ENCODE assay signal across 8 cellular contexts in genomic region chr22:39317756-39318506, GRCh38. TPM values are rescaled to one million over a fixed set of nuclear protein-coding genes. Genes with fewer than 3 reads are reported as not detected.
A peak's percentile ranks its signal among the peaks of the same experiment; 100 is the strongest.
DNase-seq lines count a peak whose midpoint lies in the region; TF ChIP-seq lines count a peak whose summit lies in the region.

No MANE protein-coding gene starts in this region.

- H3K9me3 ChIP-seq in AG04450 (ENCODE audit: control insufficient read depth, insufficient read depth, low read length) = no peaks in the 10 kb centered on the region
- no peaks in the 10 kb centered on the region for H3K9me3 ChIP-seq in HUES6 (ENCODE audit: control insufficient read depth, insufficient read depth, low read depth, low read length)
- H3K9me3 ChIP-seq in mammary epithelial cell (replicated peaks; ENCODE audit: insufficient read depth, low read length) = no peaks in the 10 kb centered on the region
- no peaks in the 10 kb centered on the region for H3K9me3 ChIP-seq in mononuclear cell (ENCODE audit: low read depth, low read length)

- H3K36me3 ChIP-seq in HUES6 (ENCODE audit: control insufficient read depth, insufficient read depth, low read length) (peaks cover 62% of the 10 kb centered on the region), mammary epithelial cell (ENCODE audit: insufficient read depth, low read length) (peaks cover 46% of the 10 kb centered on the region)

- peak overlapping the region; percentile 96 for H3K4me2 ChIP-seq in mammary epithelial cell (ENCODE audit: insufficient read depth, low read depth, low read length)

- 6% methylated on average over 9 of the region's 9 CpGs for WGBS in mammary epithelial cell (ENCODE audit: low coverage, missing lambda C conversion rate)

- no TSS peak for BruUV-seq in mammary epithelial cell (replicated peaks; lab: Mats Ljungman, UMichigan)

- H3K4me1 ChIP-seq in HUES6 (ENCODE audit: control insufficient read depth, insufficient read depth, low read length) = peaks cover 17% of the 10 kb centered on the region
- peaks cover 34% of the 10 kb centered on the region for H3K4me1 ChIP-seq in mammary epithelial cell (ENCODE audit: insufficient read depth, low read length)
- H3K4me1 ChIP-seq in mononuclear cell (ENCODE audit: insufficient read depth, low read length) = peaks cover 44% of the 10 kb centered on the region

- POLR2A ChIA-PET in AG04450 (lab: Yijun Ruan, JAX) = interaction anchor here (0.5 to 4.9 kb wide), 28 partner anchors 8 to 1875 kb away, joined by 3 to 45 read pairs (median 5); partner anchors contain the start of genes ATF4, CBX7, PDGFB and SYNGR1

- H3K9ac ChIP-seq in HUES6 (ENCODE audit: low read length) = peak overlapping the region; percentile 99
- H3K9ac ChIP-seq in mammary epithelial cell (ENCODE audit: insufficient read depth, low read length) = peak overlapping the region; percentile 100

- H4K20me1 ChIP-seq in mammary epithelial cell (ENCODE audit: insufficient read depth, low read length) = peaks cover 30% of the 10 kb centered on the region

- H3K79me2 ChIP-seq in mammary epithelial cell (ENCODE audit: insufficient read depth, low read length) = peaks cover 68% of the 10 kb centered on the region

- TF ChIP-seq CTCF in AG04450 (IDR thresholded peaks at IDR 0.05; ENCODE audit: low read depth, low read length) (no peak), mammary epithelial cell (conservative IDR thresholded peaks at IDR 0.05 in 1 of 2, IDR thresholded peaks at IDR 0.05 in 1 of 2; ENCODE audit: extremely low read depth in 1 of 2, insufficient read depth in 1 of 2, low read depth in 1 of 2, low read length in 2 of 2) (no peak)

- H2AFZ ChIP-seq in mammary epithelial cell (ENCODE audit: low read depth, low read length) = no peak overlapping the region

- H3K27me3 ChIP-seq in AG04450 (ENCODE audit: control insufficient read depth, insufficient read depth, low read length) (no peaks in the 10 kb centered on the region), HUES6 (ENCODE audit: control insufficient read depth, insufficient read depth, low read length) (no peaks in the 10 kb centered on the region), mammary epithelial cell (ENCODE audit: insufficient read depth, low read length) (no peaks in the 10 kb centered on the region), mononuclear cell (ENCODE audit: insufficient read depth, low read length) (no peaks in the 10 kb centered on the region)

- dilution Hi-C loops in mammary epithelial cell (cut with HindIII; ENCODE audit: low sequenced_read_pairs) = loop anchor here (5.0 kb wide), 4 partner anchors 81 to 191 kb away; no protein-coding TSS in a partner anchor

- intact Hi-C loops in mammary epithelial cell (cut with micrococcal nuclease) = loop anchor here (2.0 to 10.0 kb wide), 2 partner anchors 211 to 563 kb away; partner anchors contain the start of gene SUN2

- H3K4me3 ChIP-seq in AG04450 (ENCODE audit: low read depth, low read length) (peak overlapping the region; percentile 87), HUES6 (ENCODE audit: low read depth, low read length) (peak overlapping the region; percentile 80), mammary epithelial cell (replicated peaks in 1 of 3; ENCODE audit: insufficient read depth in 1 of 3, low read depth in 2 of 3, low read length in 3 of 3) (peak overlapping the region; percentile 74 to 97 (median 87)), mononuclear cell (ENCODE audit: low read length) (peak overlapping the region; percentile 97)

- in situ Hi-C loops in mammary epithelial cell (cut with MboI; ENCODE audit: low sequenced_read_pairs in 2 of 2) = loop anchor here in 1 of 2 donors (25.0 kb wide), 3 partner anchors 306 to 556 kb away; partner anchors contain the start of genes APOBEC3C, APOBEC3D, CBX6 and SUN2
- in situ Hi-C loops in KBM-7 (cut with MboI; ENCODE audit: low pct_unique_long_range_greater_than_20kb, low sequenced_read_pairs) = no loop called here

- H3K27ac ChIP-seq in AG04450 (ENCODE audit: low read depth, low read length) = peak overlapping the region; percentile 98
- H3K27ac ChIP-seq in HUES6 (ENCODE audit: low read depth, low read length) = peak overlapping the region; percentile 91
- H3K27ac ChIP-seq in mammary epithelial cell (ENCODE audit: insufficient read depth, low read depth, low read length) = peak overlapping the region; percentile 92

- CTCF ChIA-PET in AG04450 (lab: Charles Lee) = interaction anchor here (0.9 to 5.6 kb wide), 9 partner anchors 8 to 212 kb away, joined by 3 to 102 read pairs (median 6); no protein-coding TSS in a partner anchor
- CTCF ChIA-PET in mammary epithelial cell (lab: Charles Lee; ENCODE audit: low non-redundant PET) = interaction anchor here (0.7 to 1.0 kb wide), 2 partner anchors 147 to 211 kb away, joined by 3 to 5 read pairs; no protein-coding TSS in a partner anchor

- no peak for DNase-seq in AG04450 (ENCODE audit: low read depth, low spot score)
- DNase-seq in mammary epithelial cell = no peak
- no peak for DNase-seq in ecto neural progenitor cell (ENCODE audit: low spot score)
- DNase-seq in KBM-7 = no peak
- no peak for DNase-seq in activated effector memory CD4-positive, alpha-beta T cell treated with Interleukin-2 at 50 U/mL for 16 hours
- no peak for DNase-seq in activated gamma-delta T cell (lab: John Stamatoyannopoulos, UW)

RNA-seq across cellular contexts. Expression of gene RPL3, which starts 1.5 kb away (rescaled TPM):
- 3,445 and 3,813 TPM in 2 replicates for polyA plus RNA-seq in AG04450 (2011; rRNA removed)
- polyA minus RNA-seq in AG04450 (2011; rRNA and poly(A)+ RNA removed) = 2,106 and 2,539 TPM in 2 replicates
- 1,000 to 10,000 TPM; 1,970 to 2,165 TPM for total RNA-seq in mammary epithelial cell
- polyA plus RNA-seq in mammary epithelial cell = 3,548 TPM
- 1,634 TPM for polyA minus RNA-seq in mammary epithelial cell
- total RNA-seq in mononuclear cell = 4,267 TPM

RNA-seq across cellular contexts. Expression of gene SYNGR1, which starts 31.9 kb away (rescaled TPM):
- polyA plus RNA-seq in AG04450 (2011; rRNA removed) (20.8 and 31.7 TPM in 2 replicates), mammary epithelial cell (0.23 TPM)
- 7.8 and 10.0 TPM in 2 replicates for polyA minus RNA-seq in AG04450 (2011; rRNA and poly(A)+ RNA removed)
- total RNA-seq in mammary epithelial cell (1 to 10 TPM in 1 of 2 donors, under 1 TPM in 1; 0.89 to 1.5 TPM), mononuclear cell (6.5 TPM)
- not detected for polyA minus RNA-seq in mammary epithelial cell
